In the genomic region with DNA sequence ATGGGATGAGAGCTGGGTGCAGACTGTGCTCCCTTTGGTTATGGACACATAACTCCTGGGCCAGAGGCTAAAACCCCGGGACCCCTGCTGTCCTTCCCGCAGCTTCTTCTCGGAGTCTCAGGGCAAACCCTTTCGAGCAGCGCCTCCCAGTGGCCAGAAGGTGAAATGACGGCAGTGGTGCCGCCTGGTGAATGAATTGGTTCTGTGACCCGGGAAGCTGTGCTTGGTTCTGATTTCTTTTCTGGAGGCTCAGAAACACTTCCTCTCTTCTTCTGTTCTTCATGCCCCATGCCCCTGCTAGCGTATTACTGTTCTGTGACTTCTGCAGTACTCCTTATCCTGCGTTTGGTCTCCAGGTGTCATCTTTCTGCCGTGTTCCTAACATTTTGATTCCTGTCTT, we compare ENCODE assay signal across 8 cellular contexts.
DNase-seq lines count a peak whose midpoint lies in the region; ATAC-seq and TF ChIP-seq lines count a peak whose summit lies in the region.
"Not testable (repeated sequence)": the region's sequence is repeated elsewhere in the genome, so short reads cannot be mapped to it uniquely, and the experiment has no call there.

No MANE protein-coding gene starts in this region.

- H3K4me2 ChIP-seq in SK-N-SH, result peak overlapping the region; percentile 44; the same call in 1 of the 2 replicates
- peak overlapping the region; percentile 28 for H3K4me2 ChIP-seq in osteoblast (ENCODE audit: insufficient read depth, low read length)

- not testable (repeated sequence) for H3K27me3 Mint-ChIP-seq in CD8-positive, alpha-beta T cell (ENCODE audit: low read depth); brain

- not testable (repeated sequence) for H3K9me3 Mint-ChIP-seq in CD8-positive, alpha-beta T cell; brain

- not testable (repeated sequence) for H3K4me3 ChIP-seq in CD8-positive, alpha-beta T cell (ENCODE audit: low read depth, low read length); osteoblast (ENCODE audit: insufficient read depth, low read length)
- peak overlapping the region in 1 of 2 experiments; percentile 6; a peak in 1 of 4 replicates for H3K4me3 ChIP-seq in SK-N-SH (ENCODE audit: low read depth in 2 of 2, low read length in 1 of 2)

- CTCF ChIA-PET in CD8-positive, alpha-beta T cell (lab: Charles Lee), result not testable (repeated sequence)
- CTCF ChIA-PET in SK-N-SH (lab: Yijun Ruan, JAX), result interaction anchor here (0.7 to 2.2 kb wide), 12 partner anchors 9 to 415 kb away, joined by 3 to 11 read pairs (median 3); a partner anchor contains a TSS

- not testable (repeated sequence) for TF ChIP-seq EP300 in SK-N-SH (IDR thresholded peaks at IDR 0.05; ENCODE audit: borderline replicate concordance in 1 of 2, low read depth in 1 of 2, low read length in 1 of 2)

- in situ Hi-C loops in KBM-7 (cut with MboI; ENCODE audit: low pct_unique_long_range_greater_than_20kb, low sequenced_read_pairs), result not testable (repeated sequence)

- peak in 6 of 7 experiments; percentile 4 to 61 (median 25) for DNase-seq in CD8-positive, alpha-beta T cell
- peak; percentile 33 for DNase-seq in KBM-7
- DNase-seq in SK-N-SH; osteoblast (ENCODE audit: insufficient read length, low spot score, missing footprints): not testable (repeated sequence)
- DNase-seq in activated CD8-positive, alpha-beta memory T cell treated with anti-CD3 and anti-CD28 coated beads for 48 hours (ENCODE audit: low read depth in 2 of 3, low spot score in 2 of 3), result peak in 2 of 3 experiments; percentile 10 to 23
- peak; percentile 52 for DNase-seq in left ventricle myocardium superior
- peak; percentile 2 to 8 for DNase-seq in stimulated activated CD8-positive, alpha-beta memory T cell treated with anti-CD3 and anti-CD28 coated beads, Interleukin-7, amount 100 ng/mL, for 48 hours (ENCODE audit: extremely low read depth in 1 of 2, low read depth in 1 of 2)

- H3K36me3 Mint-ChIP-seq in CD8-positive, alpha-beta T cell; brain: not testable (repeated sequence)

- H3K27me3 ChIP-seq in CD8-positive, alpha-beta T cell (ENCODE audit: insufficient read depth, low read length); SK-N-SH (ENCODE audit: insufficient read depth); osteoblast (ENCODE audit: insufficient read depth, low read length): not testable (repeated sequence)

- TF ChIP-seq CTCF in CD8-positive, alpha-beta T cell (IDR thresholded peaks at IDR 0.05), result not testable (repeated sequence)
- peak; percentile 76 for TF ChIP-seq CTCF in SK-N-SH (IDR thresholded peaks at IDR 0.05)
- peak; percentile 65 to 75 for TF ChIP-seq CTCF in brain (conservative IDR thresholded peaks at IDR 0.05)
- TF ChIP-seq CTCF in osteoblast (IDR thresholded peaks at IDR 0.05; ENCODE audit: extremely low read depth, low read depth, low read length), result peak; percentile 23

- not testable (repeated sequence) for H3K27ac Mint-ChIP-seq in CD8-positive, alpha-beta T cell
- peak overlapping the region in 1 of 5 experiments; percentile 65 for H3K27ac Mint-ChIP-seq in brain

- ATAC-seq in CD8-positive, alpha-beta T cell; left ventricle myocardium superior: not testable (repeated sequence)

- WGBS in SK-N-SH (ENCODE audit: low lambda C conversion rate), result 7% methylated on average over 10 of the region's 11 CpGs

- not testable (repeated sequence) for H3K9ac ChIP-seq in SK-N-SH

- H3K36me3 ChIP-seq in CD8-positive, alpha-beta T cell (ENCODE audit: insufficient read depth, low read length); SK-N-SH (replicated peaks in 1 of 2; ENCODE audit: control insufficient read depth in 1 of 2, insufficient read depth in 2 of 2, low read length in 1 of 2); osteoblast (ENCODE audit: insufficient read depth, low read length): not testable (repeated sequence)

- H3K4me1 ChIP-seq in CD8-positive, alpha-beta T cell (ENCODE audit: insufficient read depth, low read length); SK-N-SH (ENCODE audit: control insufficient read depth in 1 of 2, insufficient read depth in 2 of 2, low read depth in 1 of 2, low read length in 1 of 2): not testable (repeated sequence)
- H3K4me1 ChIP-seq in osteoblast (ENCODE audit: insufficient read depth, low read length), result peaks cover 14% of the 10 kb centered on the region

- TF ChIP-seq RAD21 in SK-N-SH (IDR thresholded peaks at IDR 0.05; ENCODE audit: low read length), result peak; percentile 29; the same call in 1 of the 2 replicates

- not testable (repeated sequence) for H3K4me3 Mint-ChIP-seq in CD8-positive, alpha-beta T cell
- peak overlapping the region in 2 of 5 experiments; percentile 2 to 45 for H3K4me3 Mint-ChIP-seq in brain

- not testable (repeated sequence) for H3F3A ChIP-seq in SK-N-SH (replicated peaks; ENCODE audit: insufficient read depth)

- intact Hi-C loops in CD8-positive, alpha-beta T cell (cut with DNase I, micrococcal nuclease), result loop anchor here in 1 of 2 experiments (5.0 kb wide), 1 partner anchor 413 kb away; no protein-coding TSS in a partner anchor
- intact Hi-C loops in left ventricle myocardium superior (cut with micrococcal nuclease), result not testable (repeated sequence)

- H3K27ac ChIP-seq in CD8-positive, alpha-beta T cell (ENCODE audit: low read depth, low read length); SK-N-SH (ENCODE audit: low read depth in 2 of 2, low read length in 1 of 2); osteoblast (ENCODE audit: low read depth, low read length): not testable (repeated sequence)

- not testable (repeated sequence) for H4K20me1 ChIP-seq in SK-N-SH (ENCODE audit: insufficient read depth); osteoblast (ENCODE audit: insufficient read depth, low read length)

- POLR2A ChIA-PET in CD8-positive, alpha-beta T cell (lab: Charles Lee); SK-N-SH (lab: Yijun Ruan, JAX): not testable (repeated sequence)

- not testable (repeated sequence) for H3K79me2 ChIP-seq in SK-N-SH (ENCODE audit: insufficient read depth); osteoblast (ENCODE audit: insufficient read depth, low read length)

- not testable (repeated sequence) for H3K4me1 Mint-ChIP-seq in CD8-positive, alpha-beta T cell (ENCODE audit: low read depth)
- peaks cover 18% of the 10 kb centered on the region for H3K4me1 Mint-ChIP-seq in brain

- not testable (repeated sequence) for H2AFZ ChIP-seq in SK-N-SH (ENCODE audit: low read depth); osteoblast (ENCODE audit: low read length)

- H3K9me3 ChIP-seq in CD8-positive, alpha-beta T cell (ENCODE audit: low read length); SK-N-SH; osteoblast (ENCODE audit: low read depth, low read length): not testable (repeated sequence)

- not testable (repeated sequence) for H3K9me2 ChIP-seq in SK-N-SH
